In the genomic region with DNA sequence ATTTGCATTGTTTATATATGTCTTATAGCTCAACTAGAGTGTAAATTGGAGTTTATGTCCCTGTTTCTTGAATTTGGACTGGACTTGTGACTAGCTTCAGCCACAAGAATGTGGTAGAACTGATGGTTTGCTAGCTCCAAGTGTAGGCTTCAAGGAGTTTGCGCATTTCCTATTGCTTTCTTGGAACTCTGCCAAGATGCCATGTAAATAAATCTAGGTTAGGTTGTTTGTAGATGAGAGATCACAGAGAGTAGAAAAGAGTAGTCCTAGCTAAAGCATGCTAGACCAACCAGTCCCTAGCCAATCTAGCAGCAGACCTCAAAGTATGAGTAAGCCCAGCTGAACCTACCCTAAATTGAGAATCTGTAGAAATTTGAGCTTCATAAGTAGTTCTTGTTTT, we compare ENCODE assay signal across 27 cellular contexts.
DNase-seq lines count a peak whose midpoint lies in the region; ATAC-seq and TF ChIP-seq lines count a peak whose summit lies in the region.
"Had no signal": no experiment of that assay in that cellular context is flagged by ENCODE, and none has a peak within 500 bp of the region (broad histone marks: within the 10 kb centered on the region; RNA-seq: fewer than 3 reads in every experiment).

No MANE protein-coding gene starts in this region.

- no peak for TF ChIP-seq CTCF in PC-3 (conservative IDR thresholded peaks at IDR 0.05; ENCODE audit: low read depth, low read length)

- DNase-seq in DMS53 treated with DMSO at 0.1 percent for 48 hours (lab: John Stamatoyannopoulos, UW; ENCODE audit: unreplicated experiment) (peak; percentile 37), NCI-H1105 (lab: John Stamatoyannopoulos, UW) (peak; percentile 55), PC-3 (peak; percentile 5), iPS DF 19.7 (ENCODE audit: low read depth, low spot score) (peak; percentile 3), NCI-H2029 (lab: John Stamatoyannopoulos, UW) (no peak), Karpas-422 (no peak)
- no peak for DNase-seq in stimulated activated naive CD8-positive, alpha-beta T cell treated with anti-CD3 and anti-CD28 coated beads, Interleukin-15, Interleukin-2, amounts not matched to agents 100 U/mL and 50 U/mL, for 24 hours
- DNase-seq: activated CD4-positive, alpha-beta T cell treated with anti-CD3 and anti-CD28 coated beads for 48 hours; activated naive CD4-positive, alpha-beta T cell treated with anti-CD3 and anti-CD28 coated beads, Interleukin-2, amount 10 ng/mL, durations not matched to agents 7 days and 5 days; activated T-cell treated with anti-CD3 and anti-CD28 coated beads, Interleukin-2, amount 50 U/mL, for 72 hours; anterior cingulate cortex; CD4-positive, CD25-positive, alpha-beta regulatory T cell; foreskin keratinocyte; hippocampal formation; islet precursor cell; lower lobe of right lung; NCI-H1930; NCI-H524 treated with DMSO at 0.1 percent for 48 hours; OCI-M1; SHP77 treated with DMSO at 0.1 percent for 48 hours had no signal

- ATAC-seq in PC-3 = no peak
- ATAC-seq in GM18868 (IDR thresholded peaks at IDR 0.05; ENCODE audit: unreplicated experiment) = no peak
- ATAC-seq in stimulated activated naive CD8-positive, alpha-beta T cell treated with anti-CD3 and anti-CD28 coated beads, Interleukin-15, Interleukin-2, amounts not matched to agents 100 U/mL and 50 U/mL, for 24 hours = no peak
- ATAC-seq: activated T-cell treated with anti-CD3 and anti-CD28 coated beads, Interleukin-2, amount 50 U/mL, for 72 hours; foreskin keratinocyte; GM12878; lower lobe of right lung; stimulated activated memory B cell treated with anti-CD40 and anti-IgM and Interleukin-4, amounts not matched to agents 10 μg/mL and 1 μg/mL and 100 μg/mL, for 72 hours had no signal

- H3K9me2 ChIP-seq in PC-3 (replicated peaks; ENCODE audit: low read length) (no peaks in the 10 kb centered on the region), Karpas-422 (replicated peaks; ENCODE audit: insufficient read depth, low read length) (no peaks in the 10 kb centered on the region)

- H3F3A ChIP-seq in PC-3 (ENCODE audit: low read length, unreplicated experiment) = no peaks in the 10 kb centered on the region

- H3K27me3 ChIP-seq in PC-3 (ENCODE audit: low read length) = no peaks in the 10 kb centered on the region
- H3K27me3 ChIP-seq in Karpas-422 (ENCODE audit: low read length) = no peaks in the 10 kb centered on the region
- H3K27me3 ChIP-seq: foreskin keratinocyte, neutrophil had no signal

- H3K9ac ChIP-seq in PC-3 (ENCODE audit: low read length) (no peak overlapping the region), Karpas-422 (ENCODE audit: low read length) (no peak overlapping the region)

- H3K36me3 ChIP-seq in PC-3 (ENCODE audit: low read depth, low read length) = no peaks in the 10 kb centered on the region
- no peaks in the 10 kb centered on the region for H3K36me3 ChIP-seq in Karpas-422 (ENCODE audit: insufficient read depth, low read length)
- H3K36me3 ChIP-seq: lower lobe of right lung, neutrophil, thoracic aorta had no signal

- H3K4me2 ChIP-seq in PC-3 (ENCODE audit: low read length) (no peak overlapping the region), Karpas-422 (ENCODE audit: low read depth, low read length, poor library complexity, severe bottlenecking) (no peak overlapping the region)
- H3K4me2 ChIP-seq: smooth muscle cell had no signal

- H3K79me2 ChIP-seq in PC-3 (ENCODE audit: low read length) (no peaks in the 10 kb centered on the region), Karpas-422 (ENCODE audit: low read length) (no peaks in the 10 kb centered on the region)

- H4K20me1 ChIP-seq in PC-3 (ENCODE audit: low read length) (no peaks in the 10 kb centered on the region), Karpas-422 (ENCODE audit: insufficient read depth, low read depth, low read length) (no peaks in the 10 kb centered on the region)

- H3K4me3 ChIP-seq in PC-3 (ENCODE audit: low read length) (no peak overlapping the region), Karpas-422 (ENCODE audit: low read length) (no peak overlapping the region)
- H3K4me3 ChIP-seq: GM12878, lower lobe of right lung, smooth muscle cell, thoracic aorta had no signal

- BruUV-seq in PC-3 (replicated peaks; lab: Mats Ljungman, UMichigan) = no TSS peak

- intact Hi-C loops in PC-3 (cut with micrococcal nuclease) = no loop called here

- no peak overlapping the region for H2AFZ ChIP-seq in PC-3 (ENCODE audit: low read length)
- no peak overlapping the region for H2AFZ ChIP-seq in Karpas-422 (ENCODE audit: low read length)

- H3K4me1 ChIP-seq in PC-3 (ENCODE audit: insufficient read depth, low read length) (no peaks in the 10 kb centered on the region), Karpas-422 (ENCODE audit: low read length) (no peaks in the 10 kb centered on the region)
- H3K4me1 ChIP-seq: foreskin keratinocyte, lower lobe of right lung had no signal

- H3K27ac ChIP-seq in PC-3 (ENCODE audit: low read length) (no peak overlapping the region), Karpas-422 (ENCODE audit: low read length) (no peak overlapping the region)
- H3K27ac ChIP-seq: epithelial cell of prostate, foreskin keratinocyte, lower lobe of right lung, neutrophil, thoracic aorta had no signal

- POLR2A ChIA-PET in PC-3 (lab: Charles Lee; ENCODE audit: unreplicated experiment) = no interaction called here

- CTCF ChIA-PET in PC-3 (lab: Charles Lee) = no interaction called here

- H3K9me3 ChIP-seq in PC-3 (ENCODE audit: low read length) = no peaks in the 10 kb centered on the region
- no peaks in the 10 kb centered on the region for H3K9me3 ChIP-seq in Karpas-422 (ENCODE audit: low read length)
- H3K9me3 ChIP-seq: lower lobe of right lung, neutrophil, thoracic aorta had no signal

Comparison
In these comparisons a context has a peak if more than half of its experiments do, and no peak if none do; other contexts are left out.
1. DNase-seq: peak in DMS53 treated with DMSO at 0.1 percent for 48 hours (single experiment), NCI-H1105 (single experiment), PC-3 (single experiment) and iPS DF 19.7 (single experiment); none in NCI-H2029 (single experiment), stimulated activated naive CD8-positive, alpha-beta T cell treated with anti-CD3 and anti-CD28 coated beads, Interleukin-15, Interleukin-2, amounts not matched to agents 100 U/mL and 50 U/mL, for 24 hours (single experiment) and Karpas-422 (single experiment).